10 cellular contexts compared by ENCODE assay signal in the genomic region with DNA sequence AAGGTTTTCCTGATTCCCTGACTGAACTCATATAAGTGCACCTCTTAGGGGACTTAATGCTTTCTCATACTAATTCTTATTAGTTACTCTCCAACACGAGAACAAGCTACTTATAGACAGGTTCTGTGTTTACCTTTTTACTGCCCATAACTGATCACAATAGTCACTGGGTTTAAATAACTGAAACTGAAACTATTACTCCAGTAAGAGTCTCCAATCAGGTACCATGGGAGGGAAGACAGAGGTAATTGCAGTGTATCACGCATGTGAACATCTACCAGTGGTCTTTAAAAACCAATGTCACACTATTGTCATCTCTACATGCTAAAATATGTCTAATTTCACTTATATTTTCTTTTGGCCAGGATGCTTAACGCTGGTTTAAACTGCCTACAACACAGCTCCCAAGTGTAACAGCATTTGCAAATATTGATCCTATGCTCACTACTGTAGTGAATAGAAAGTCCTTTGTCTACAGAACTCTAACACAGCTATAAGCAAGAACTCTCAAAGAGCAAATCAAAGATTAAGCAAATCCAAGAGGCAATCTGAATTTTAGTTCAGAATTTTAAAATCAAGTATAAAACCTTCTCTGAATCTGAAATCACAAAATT. TPM values are rescaled to one million over a fixed set of nuclear protein-coding genes. Genes with fewer than 3 reads are reported as not detected.
DNase-seq lines count a peak whose midpoint lies in the region; ATAC-seq, FAIRE-seq and TF ChIP-seq lines count a peak whose summit lies in the region.
"Had no signal": no experiment of that assay in that cellular context is flagged by ENCODE, and none has a peak within 500 bp of the region (broad histone marks: within the 10 kb centered on the region; RNA-seq: fewer than 3 reads in every experiment).

No MANE protein-coding gene starts in this region.

- TF ChIP-seq CTCF in PC-3 (conservative IDR thresholded peaks at IDR 0.05; ENCODE audit: low read depth, low read length) (no peak), endodermal cell (conservative IDR thresholded peaks at IDR 0.05) (no peak)

- no peak overlapping the region for H2BK120ac ChIP-seq in trophoblast cell (ENCODE audit: insufficient read depth, low read length, poor library complexity)

- no peak overlapping the region for H4K91ac ChIP-seq in trophoblast cell (ENCODE audit: low read depth, low read length)

- no peak for DNase-seq in GM18507 (ENCODE audit: extremely low spot score, insufficient read length, low read depth)
- DNase-seq in PC-3: no peak
- no peak for DNase-seq in endodermal cell
- no peak for DNase-seq in trophoblast cell
- DNase-seq in left lobe of liver (ENCODE audit: low spot score): no peak
- no peak for DNase-seq in frontal cortex (ENCODE audit: low spot score in 2 of 2)
- no peak for DNase-seq in mesenteric fat pad (ENCODE audit: low spot score)
- no peak for DNase-seq in NCI-H345 (lab: John Stamatoyannopoulos, UW)
- DNase-seq: pancreas, WERI-Rb-1 had no signal

- no peak overlapping the region for H2BK5ac ChIP-seq in trophoblast cell (ENCODE audit: low read depth, low read length, poor library complexity)

- H3K27me3 ChIP-seq in PC-3 (ENCODE audit: low read length) (no peaks in the 10 kb centered on the region), endodermal cell (ENCODE audit: control insufficient read depth, insufficient read depth, low read length, poor library complexity, severe bottlenecking) (no peaks in the 10 kb centered on the region), trophoblast cell (ENCODE audit: insufficient read depth, low read length) (no peaks in the 10 kb centered on the region)
- H3K27me3 ChIP-seq: pancreas had no signal

- no peak overlapping the region for H2AK5ac ChIP-seq in trophoblast cell (ENCODE audit: low read length)

- no peaks in the 10 kb centered on the region for H3F3A ChIP-seq in PC-3 (ENCODE audit: low read length, unreplicated experiment)

- no peak overlapping the region for H3K23ac ChIP-seq in trophoblast cell (ENCODE audit: low read length)

- POLR2A ChIA-PET in PC-3 (lab: Charles Lee; ENCODE audit: unreplicated experiment): no interaction called here

- H2BK12ac ChIP-seq in trophoblast cell (ENCODE audit: low read length): no peak overlapping the region

- H3K9me3 Mint-ChIP-seq in endodermal cell: no peaks in the 10 kb centered on the region

- H3K36me3 ChIP-seq in PC-3 (ENCODE audit: low read depth, low read length) (no peaks in the 10 kb centered on the region; the same call in 1 of the 2 replicates), endodermal cell (ENCODE audit: control insufficient read depth, insufficient read depth, low read length) (peaks cover 28% of the 10 kb centered on the region), trophoblast cell (ENCODE audit: control insufficient read depth in 1 of 2, insufficient read depth in 2 of 2, low read length in 2 of 2) (peaks cover 9 to 14% of the 10 kb centered on the region in 2 experiments)
- H3K36me3 ChIP-seq: pancreas had no signal

- H3K4me2 ChIP-seq in PC-3 (ENCODE audit: low read length): peak overlapping the region; percentile 91
- H3K4me2 ChIP-seq in trophoblast cell (ENCODE audit: low read length): no peak overlapping the region

- no peak overlapping the region for H3K18ac ChIP-seq in trophoblast cell (ENCODE audit: low read length)

- H3K4me1 ChIP-seq in PC-3 (ENCODE audit: insufficient read depth, low read length): peaks cover 26% of the 10 kb centered on the region
- H3K4me1 ChIP-seq in endodermal cell (ENCODE audit: control insufficient read depth, insufficient read depth, low read length): peaks cover 2% of the 10 kb centered on the region
- H3K4me1 ChIP-seq in trophoblast cell (ENCODE audit: control insufficient read depth in 1 of 2, insufficient read depth in 2 of 2, low read length in 2 of 2): peaks cover 0 to 9% of the 10 kb centered on the region in 2 experiments

- 91 to 95% methylated on average over 2 to 3 of the region's 3 CpGs for WGBS in endodermal cell (ENCODE audit: insufficient coverage in 1 of 2, insufficient read length in 1 of 2), 2 experiments
- no CpG with 5 or more reads among the region's 3 CpGs for WGBS in trophoblast cell (ENCODE audit: extremely low coverage, insufficient coverage, insufficient read length)

- ATAC-seq in PC-3 (no peak), left lobe of liver (no peak)
- ATAC-seq: pancreas had no signal

- H3K4me3 ChIP-seq in PC-3 (ENCODE audit: low read length): peak overlapping the region; percentile 96
- H3K4me3 ChIP-seq in endodermal cell (ENCODE audit: low read length): peak overlapping the region; percentile 100
- H3K4me3 ChIP-seq in trophoblast cell (ENCODE audit: low read depth, low read length): no peak overlapping the region

- peaks cover 29% of the 10 kb centered on the region for H3K36me3 Mint-ChIP-seq in endodermal cell (ENCODE audit: low read depth)

- no peaks in the 10 kb centered on the region for H3K9me2 ChIP-seq in PC-3 (replicated peaks; ENCODE audit: low read length)

- CTCF ChIA-PET in PC-3 (lab: Charles Lee): no interaction called here

- H3K4ac ChIP-seq in trophoblast cell (ENCODE audit: low read depth, low read length): peak overlapping the region; percentile 96

- no peak overlapping the region for H3K27ac Mint-ChIP-seq in endodermal cell

- H3K4me1 Mint-ChIP-seq in endodermal cell: peaks cover 34% of the 10 kb centered on the region

- peak; percentile 72 for FAIRE-seq in GM18507 (lab: Jason Lieb, UNC)
- no peak for FAIRE-seq in frontal cortex (lab: Jason Lieb, UNC)
- FAIRE-seq: pancreas had no signal

- H3K79me2 ChIP-seq in PC-3 (ENCODE audit: low read length) (peaks cover 95% of the 10 kb centered on the region), trophoblast cell (ENCODE audit: control insufficient read depth, insufficient read depth, low read length, poor library complexity) (peaks cover 29% of the 10 kb centered on the region)

- intact Hi-C loops in PC-3 (cut with micrococcal nuclease): loop anchor here (2.0 to 5.0 kb wide), 3 partner anchors 63 to 122 kb away; partner anchors contain the start of gene ANKRD16

- H3K27ac ChIP-seq in PC-3 (ENCODE audit: low read length) (no peak overlapping the region), endodermal cell (ENCODE audit: low read depth, low read length) (no peak overlapping the region), trophoblast cell (ENCODE audit: low read depth, low read length) (no peak overlapping the region)
- H3K27ac ChIP-seq: pancreas, WERI-Rb-1 had no signal

- H4K12ac ChIP-seq in trophoblast cell (ENCODE audit: low read depth, low read length): no peak overlapping the region

- H3K9me3 ChIP-seq in PC-3 (ENCODE audit: low read length) (no peaks in the 10 kb centered on the region), endodermal cell (ENCODE audit: control insufficient read depth, low read length) (no peaks in the 10 kb centered on the region), trophoblast cell (ENCODE audit: insufficient read depth, low read depth, low read length) (no peaks in the 10 kb centered on the region)
- H3K9me3 ChIP-seq: pancreas had no signal

- H3K27me3 Mint-ChIP-seq in endodermal cell (ENCODE audit: insufficient read depth): no peaks in the 10 kb centered on the region

- H4K8ac ChIP-seq in trophoblast cell (ENCODE audit: low read depth, low read length): no peak overlapping the region

- no TSS peak for BruUV-seq in PC-3 (replicated peaks; lab: Mats Ljungman, UMichigan)

- peaks cover 46% of the 10 kb centered on the region for H4K20me1 ChIP-seq in PC-3 (ENCODE audit: low read length)

- no peak overlapping the region for H3K14ac ChIP-seq in trophoblast cell (ENCODE audit: low read length)

- peaks cover 12% of the 10 kb centered on the region for H3K79me1 ChIP-seq in trophoblast cell (ENCODE audit: low read length)

- no peak overlapping the region for H2AFZ ChIP-seq in PC-3 (ENCODE audit: low read length)
- H2AFZ ChIP-seq in trophoblast cell (ENCODE audit: insufficient read depth, low read length, poor library complexity): no peak overlapping the region

- peak overlapping the region; percentile 75 for H3K4me3 Mint-ChIP-seq in endodermal cell

- H3K9ac ChIP-seq in PC-3 (ENCODE audit: low read length): no peak overlapping the region
- no peak overlapping the region for H3K9ac ChIP-seq in endodermal cell (ENCODE audit: extremely low read depth, low read length, poor library complexity, severe bottlenecking)
- no peak overlapping the region for H3K9ac ChIP-seq in trophoblast cell (ENCODE audit: low read length)

RNA-seq across cellular contexts. Expression of gene GDI2, which starts 3.6 kb away (rescaled TPM):
- total RNA-seq in PC-3 (2014; rRNA removed) (94.7 and 122 TPM in 2 replicates), endodermal cell (100 to 1,000 TPM; 299 to 337 TPM), left lobe of liver (113 TPM), frontal cortex (612 TPM), mesenteric fat pad (179 TPM)
- polyA plus RNA-seq in endodermal cell (2013, experiment 1 of 2): 320 TPM
- polyA plus RNA-seq in endodermal cell (2013, experiment 2 of 2): 310 TPM
- 222 and 226 TPM in 2 replicates for polyA plus RNA-seq in trophoblast cell (2013)
